Comparison of ENCODE assay signal across 14 cellular contexts in the genomic region with DNA sequence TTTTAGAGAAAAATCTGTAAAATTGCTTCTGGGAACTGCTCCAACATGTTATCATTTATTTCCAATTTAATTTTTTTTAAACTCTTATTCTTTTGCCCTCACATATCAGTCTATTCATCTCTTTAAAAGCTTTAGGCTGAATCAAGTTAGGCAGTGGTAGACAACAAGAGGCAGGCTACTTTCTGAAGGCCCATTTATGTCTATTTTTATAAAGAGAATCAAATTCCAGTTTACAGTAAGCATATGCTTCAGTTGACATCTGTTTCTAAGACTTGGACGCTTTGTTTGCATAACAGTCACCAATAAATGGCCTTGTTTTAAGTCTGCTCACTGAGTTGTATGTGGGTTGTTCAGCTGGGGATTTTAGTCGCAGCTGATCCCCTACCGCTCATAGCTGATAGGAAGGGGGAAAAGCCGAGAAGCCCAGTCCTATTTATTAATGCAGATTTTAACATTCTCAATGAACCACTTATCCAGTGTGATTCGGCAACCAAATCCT.
DNase-seq lines count a peak whose midpoint lies in the region; ATAC-seq and TF ChIP-seq lines count a peak whose summit lies in the region.
"Had no signal": no experiment of that assay in that cellular context is flagged by ENCODE, and none has a peak within 500 bp of the region (broad histone marks: within the 10 kb centered on the region; RNA-seq: fewer than 3 reads in every experiment).

No MANE protein-coding gene starts in this region.

- DNase-seq in HAP-1 (ENCODE audit: low spot score in 2 of 2), result peak; percentile 63 to 83
- peak; percentile 73 for DNase-seq in NCI-H1694 (lab: John Stamatoyannopoulos, UW)
- DNase-seq in SHP77 treated with DMSO at 0.1 percent for 48 hours (lab: John Stamatoyannopoulos, UW), result peak; percentile 2
- DNase-seq in Peyer's patch, result no peak
- DNase-seq in activated gamma-delta T cell (lab: John Stamatoyannopoulos, UW), result no peak
- DNase-seq: activated naive CD4-positive, alpha-beta T cell treated with anti-CD3 and anti-CD28 coated beads for 36 hours; right lobe of liver; stimulated activated naive CD8-positive, alpha-beta T cell treated with anti-CD3 and anti-CD28 coated beads, Interleukin-15, Interleukin-2, amounts not matched to agents 100 U/mL and 50 U/mL, for 24 hours had no signal

- H3K4me3 Mint-ChIP-seq in nephron, result peak overlapping the region in 2 of 3 experiments; percentile 32 to 66
- H3K4me3 Mint-ChIP-seq: activated naive CD4-positive, alpha-beta T cell treated with anti-CD3 and anti-CD28 coated beads for 36 hours had no signal

- in situ Hi-C loops in HAP-1 (cut with MboI; ENCODE audit: low sequenced_read_pairs), result no loop called here

- peaks cover 12% of the 10 kb centered on the region for H3K4me1 ChIP-seq in HAP-1
- no peaks in the 10 kb centered on the region for H3K4me1 ChIP-seq in Peyer's patch
- H3K4me1 ChIP-seq: BLaER1 treated with 17β-estradiol and CSF1 and Interleukin-3, amounts not matched to agents 10 nM and 100 nM; right lobe of liver had no signal

- H3K4me3 ChIP-seq in HAP-1, result no peak overlapping the region
- no peak overlapping the region for H3K4me3 ChIP-seq in Peyer's patch
- H3K4me3 ChIP-seq: BLaER1 treated with 17β-estradiol and CSF1 and Interleukin-3, amounts not matched to agents 10 nM and 100 nM; cardiac muscle cell; right lobe of liver; SK-N-MC had no signal

- TF ChIP-seq CTCF in nephron (IDR thresholded peaks at IDR 0.05; ENCODE audit: unreplicated experiment in 3 of 3), result no peak
- TF ChIP-seq CTCF in Peyer's patch (IDR thresholded peaks at IDR 0.05), result no peak

- ATAC-seq in HG03097 (IDR thresholded peaks at IDR 0.05; ENCODE audit: low FRiP score, unreplicated experiment) (no peak), HG03571 (IDR thresholded peaks at IDR 0.05; ENCODE audit: unreplicated experiment) (no peak)
- ATAC-seq: right lobe of liver; stimulated activated naive CD8-positive, alpha-beta T cell treated with anti-CD3 and anti-CD28 coated beads, Interleukin-15, Interleukin-2, amounts not matched to agents 100 U/mL and 50 U/mL, for 24 hours had no signal

- no peaks in the 10 kb centered on the region for H3K9me3 Mint-ChIP-seq in nephron
- H3K9me3 Mint-ChIP-seq: activated naive CD4-positive, alpha-beta T cell treated with anti-CD3 and anti-CD28 coated beads for 36 hours had no signal

- H3K36me3 ChIP-seq in HAP-1 (replicated peaks), result no peaks in the 10 kb centered on the region
- H3K36me3 ChIP-seq in Peyer's patch, result no peaks in the 10 kb centered on the region
- H3K36me3 ChIP-seq: BLaER1 treated with 17β-estradiol and CSF1 and Interleukin-3, amounts not matched to agents 10 nM and 100 nM; cardiac muscle cell; right lobe of liver had no signal

- no peak for TF ChIP-seq POLR2A in Peyer's patch (IDR thresholded peaks at IDR 0.05)

- no peaks in the 10 kb centered on the region for H3K27me3 ChIP-seq in HAP-1 (ENCODE audit: low read depth)
- no peaks in the 10 kb centered on the region for H3K27me3 ChIP-seq in Peyer's patch
- H3K27me3 ChIP-seq: BLaER1 treated with 17β-estradiol and CSF1 and Interleukin-3, amounts not matched to agents 10 nM and 100 nM; right lobe of liver had no signal

- peaks cover 4% of the 10 kb centered on the region for H3K27me3 Mint-ChIP-seq in nephron (ENCODE audit: low read depth)

- peaks cover 24% of the 10 kb centered on the region for H3K4me1 Mint-ChIP-seq in nephron

- peak overlapping the region in 2 of 3 experiments; percentile 82 to 92 for H3K27ac Mint-ChIP-seq in nephron
- H3K27ac Mint-ChIP-seq: activated naive CD4-positive, alpha-beta T cell treated with anti-CD3 and anti-CD28 coated beads for 36 hours had no signal

- no peak overlapping the region for H3K27ac ChIP-seq in Peyer's patch
- H3K27ac ChIP-seq: BLaER1 treated with 17β-estradiol and CSF1 and Interleukin-3, amounts not matched to agents 10 nM and 100 nM; cardiac muscle cell; right lobe of liver; SK-N-MC had no signal

- H3K9me3 ChIP-seq in HAP-1 (no peaks in the 10 kb centered on the region), Peyer's patch (no peaks in the 10 kb centered on the region)
- H3K9me3 ChIP-seq: BLaER1 treated with 17β-estradiol and CSF1 and Interleukin-3, amounts not matched to agents 10 nM and 100 nM; right lobe of liver had no signal

- H3K36me3 Mint-ChIP-seq in nephron (ENCODE audit: low read depth), result no peaks in the 10 kb centered on the region

Comparison
In these comparisons a context has a peak if more than half of its experiments do, and no peak if none do; other contexts are left out.
1. DNase-seq: peak in HAP-1 (2 of 2), NCI-H1694 (single experiment) and SHP77 treated with DMSO at 0.1 percent for 48 hours (single experiment); none in Peyer's patch (0 of 3) and activated gamma-delta T cell (single experiment).